ENCODE assay signal across 30 cellular contexts in the genomic region with DNA sequence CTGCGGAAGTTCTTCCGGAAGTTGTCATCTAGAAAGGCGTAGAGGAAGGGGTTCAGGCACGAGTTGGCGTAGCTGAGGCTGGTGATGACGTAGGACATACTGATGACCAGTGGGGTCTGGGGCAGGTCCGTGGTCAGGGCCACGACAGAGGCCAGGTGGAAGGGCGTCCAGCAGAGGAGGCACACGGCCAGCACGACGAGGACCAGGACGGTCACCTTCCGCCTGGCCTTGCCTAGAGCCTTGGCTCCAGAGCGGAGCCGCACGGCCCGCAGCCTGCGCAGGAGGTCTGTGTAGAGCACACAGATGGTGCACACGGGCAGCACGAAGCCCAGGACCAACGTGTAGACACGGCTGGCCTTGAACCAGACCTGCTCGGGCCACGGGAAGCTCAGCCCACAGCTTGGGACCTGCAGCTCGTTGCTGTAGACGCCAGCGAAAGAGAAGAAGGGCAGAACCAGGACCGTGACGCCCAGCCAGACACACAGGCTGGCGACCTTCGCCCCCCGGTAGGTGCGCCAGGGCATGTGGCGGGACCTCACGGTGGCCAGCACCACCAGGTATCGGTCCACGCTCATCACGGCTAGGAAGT. TPM values are rescaled to one million over a fixed set of nuclear protein-coding genes. Genes with fewer than 3 reads are reported as not detected.
DNase-seq lines count a peak whose midpoint lies in the region; ATAC-seq, FAIRE-seq and TF ChIP-seq lines count a peak whose summit lies in the region.
"Had no signal": no experiment of that assay in that cellular context is flagged by ENCODE, and none has a peak within 500 bp of the region (broad histone marks: within the 10 kb centered on the region; RNA-seq: fewer than 3 reads in every experiment).

No MANE protein-coding gene starts in this region.

- no peak overlapping the region for H3K4me2 ChIP-seq in HepG2 (ENCODE audit: low read depth, low read length)

- H3K27me3 Mint-ChIP-seq in activated naive CD4-positive, alpha-beta T cell treated with anti-CD3 and anti-CD28 coated beads, Interleukin-2, amount 10 ng/mL, durations not matched to agents 7 days and 5 days: peaks cover 67% of the 10 kb centered on the region
- peaks cover 22% of the 10 kb centered on the region for H3K27me3 Mint-ChIP-seq in activated T-cell treated with anti-CD3 and anti-CD28 coated beads, Interleukin-2, amount 50 U/mL, for 4 hours (ENCODE audit: low read depth)
- H3K27me3 Mint-ChIP-seq in type B pancreatic cell: peaks cover 33% of the 10 kb centered on the region

- H3K27me3 ChIP-seq in HepG2 (ENCODE audit: control insufficient read depth in 1 of 2, insufficient read depth in 2 of 2, low read length in 2 of 2) (peaks cover 40 to 88% of the 10 kb centered on the region in 2 experiments), transverse colon (peaks cover 34% of the 10 kb centered on the region)

- TF ChIP-seq POLR2A in HepG2 (IDR thresholded peaks at IDR 0.05; ENCODE audit: insufficient read depth in 1 of 2, low read depth in 2 of 2, low read length in 2 of 2) (no peak), transverse colon (IDR thresholded peaks at IDR 0.05) (no peak)

- H3K9me3 ChIP-seq in HepG2 (ENCODE audit: low read length): no peaks in the 10 kb centered on the region
- H3K9me3 ChIP-seq in transverse colon: no peaks in the 10 kb centered on the region

- H3K4me1 Mint-ChIP-seq in activated naive CD4-positive, alpha-beta T cell treated with anti-CD3 and anti-CD28 coated beads, Interleukin-2, amount 10 ng/mL, durations not matched to agents 7 days and 5 days: peaks cover 6% of the 10 kb centered on the region
- peaks cover 15% of the 10 kb centered on the region for H3K4me1 Mint-ChIP-seq in activated T-cell treated with anti-CD3 and anti-CD28 coated beads, Interleukin-2, amount 50 U/mL, for 4 hours (ENCODE audit: low read depth)
- peaks cover 5% of the 10 kb centered on the region for H3K4me1 Mint-ChIP-seq in type B pancreatic cell (ENCODE audit: unreplicated experiment)

- H3K4me3 Mint-ChIP-seq in activated naive CD4-positive, alpha-beta T cell treated with anti-CD3 and anti-CD28 coated beads, Interleukin-2, amount 10 ng/mL, durations not matched to agents 7 days and 5 days: no peak overlapping the region
- no peak overlapping the region for H3K4me3 Mint-ChIP-seq in activated T-cell treated with anti-CD3 and anti-CD28 coated beads, Interleukin-2, amount 50 U/mL, for 4 hours
- no peak overlapping the region for H3K4me3 Mint-ChIP-seq in type B pancreatic cell
- H3K4me3 Mint-ChIP-seq: H9, T-helper 17 cell had no signal

- in situ Hi-C loops in HepG2 (cut with HindIII; ENCODE audit: extremely low pct_ligation_motif_present, low pct_unique_long_range_greater_than_20kb) (no loop called here), transverse colon (cut with MboI; ENCODE audit: low pct_ligation_motif_present in 1 of 4, low pct_unique_long_range_greater_than_20kb in 1 of 4, low sequenced_read_pairs in 3 of 4) (no loop called here)

- H3K27ac Mint-ChIP-seq in activated naive CD4-positive, alpha-beta T cell treated with anti-CD3 and anti-CD28 coated beads, Interleukin-2, amount 10 ng/mL, durations not matched to agents 7 days and 5 days: no peak overlapping the region
- H3K27ac Mint-ChIP-seq in type B pancreatic cell: no peak overlapping the region
- H3K27ac Mint-ChIP-seq: activated naive CD4-positive, alpha-beta T cell treated with anti-CD3 and anti-CD28 coated beads, Interleukin-2, amount 50 U/mL, for 72 hours; T-helper 17 cell had no signal

- CTCF ChIA-PET in activated naive CD4-positive, alpha-beta T cell treated with anti-CD3 and anti-CD28 coated beads, Interleukin-2, amount 10 ng/mL, durations not matched to agents 7 days and 5 days (lab: Charles Lee): interaction anchor here (1.5 kb wide), 1 partner anchor 15 kb away, joined by 6 read pairs; no protein-coding TSS in a partner anchor
- CTCF ChIA-PET in HepG2 (lab: Yijun Ruan, JAX; ENCODE audit: low intra/inter-chr PET ratio, low total read pairs): no interaction called here

- 55% methylated on average over 32 of the region's 39 CpGs for WGBS in HepG2 (ENCODE audit: low lambda C conversion rate)
- 85 to 89% methylated on average over 4 to 35 of the region's 39 CpGs for WGBS in transverse colon (ENCODE audit: low coverage in 1 of 2), 2 donors

- DNase-seq in activated naive CD4-positive, alpha-beta T cell treated with anti-CD3 and anti-CD28 coated beads, Interleukin-2, amount 10 ng/mL, durations not matched to agents 7 days and 5 days: peak; percentile 15
- DNase-seq in activated naive CD4-positive, alpha-beta T cell treated with Interleukin-2 at 50 U/mL for 16 hours: no peak
- DNase-seq in activated T-cell treated with anti-CD3 and anti-CD28 coated beads, Interleukin-2, amount 50 U/mL, for 4 hours: peak; percentile 1
- DNase-seq in HepG2 (ENCODE audit: low spot score) (no peak), transverse colon (peak; percentile 4), type B pancreatic cell (ENCODE audit: extremely low spot score, unreplicated experiment) (no peak), SHP77 treated with DMSO at 0.1 percent for 48 hours (lab: John Stamatoyannopoulos, UW) (no peak)
- DNase-seq in stimulated activated naive CD8-positive, alpha-beta T cell treated with anti-CD3 and anti-CD28 coated beads, Interleukin-15, Interleukin-2, amounts not matched to agents 100 U/mL and 50 U/mL, for 24 hours: no peak
- DNase-seq: activated CD4-positive, alpha-beta T cell treated with anti-CD3 and anti-CD28 coated beads, Interleukin-2, amount 50 U/mL, for 1 hour; effector CD4-positive, alpha-beta T cell; foreskin melanocyte; H9; islet precursor cell; mammary epithelial cell; NCI-H1436; NCI-H510A treated with DMSO at 0.1 percent for 48 hours; occipital lobe; retina; stimulated activated CD4-positive, alpha-beta T cell treated with anti-CD3 and anti-CD28 coated beads, Interleukin-12 subunit alpha, Interleukin-12 subunit beta, amount 100 ng/mL, for 4 hours; stimulated activated CD4-positive, alpha-beta T cell treated with anti-CD3 and anti-CD28 coated beads, Interleukin-4, amount 100 ng/mL, for 4 hours had no signal

- no peak for TF ChIP-seq EP300 in HepG2 (IDR thresholded peaks at IDR 0.05; ENCODE audit: low read depth in 2 of 2, low read length in 2 of 2)
- TF ChIP-seq EP300 in HepG2 (CRISPR knock-in tag; IDR thresholded peaks at IDR 0.05; ENCODE audit: borderline replicate concordance): no peak
- no peak for TF ChIP-seq EP300 in transverse colon (IDR thresholded peaks at IDR 0.05; ENCODE audit: low read depth)

- H3K4me1 ChIP-seq in HepG2 (ENCODE audit: insufficient read depth, low read length): peaks cover 9% of the 10 kb centered on the region
- H3K4me1 ChIP-seq in transverse colon: peaks cover 0 to 10% (median 7%) of the 10 kb centered on the region in 4 donors

- no peaks in the 10 kb centered on the region for H3K9me3 Mint-ChIP-seq in activated naive CD4-positive, alpha-beta T cell treated with anti-CD3 and anti-CD28 coated beads, Interleukin-2, amount 10 ng/mL, durations not matched to agents 7 days and 5 days
- H3K9me3 Mint-ChIP-seq in activated T-cell treated with anti-CD3 and anti-CD28 coated beads, Interleukin-2, amount 50 U/mL, for 4 hours: no peaks in the 10 kb centered on the region
- H3K9me3 Mint-ChIP-seq in type B pancreatic cell: no peaks in the 10 kb centered on the region
- H3K9me3 Mint-ChIP-seq: activated naive CD4-positive, alpha-beta T cell treated with anti-CD3 and anti-CD28 coated beads, Interleukin-2, amount 50 U/mL, for 72 hours; H9 had no signal

- no peaks in the 10 kb centered on the region for H3K36me3 ChIP-seq in HepG2 (replicated peaks in 1 of 2; ENCODE audit: control insufficient read depth in 1 of 2, insufficient read depth in 2 of 2, low read length in 2 of 2)
- no peaks in the 10 kb centered on the region for H3K36me3 ChIP-seq in transverse colon

- ATAC-seq in activated T-cell treated with anti-CD3 and anti-CD28 coated beads, Interleukin-2, amount 50 U/mL, for 4 hours: no peak
- no peak for ATAC-seq in HepG2
- ATAC-seq in stimulated activated naive CD8-positive, alpha-beta T cell treated with anti-CD3 and anti-CD28 coated beads, Interleukin-15, Interleukin-2, amounts not matched to agents 100 U/mL and 50 U/mL, for 24 hours: no peak
- ATAC-seq: activated naive CD4-positive, alpha-beta T cell treated with anti-CD3 and anti-CD28 coated beads, Interleukin-2, amount 50 U/mL, for 72 hours; Panc1; T-helper 17 cell had no signal

- intact Hi-C loops in HepG2 (cut with micrococcal nuclease; ENCODE audit: unreplicated experiment): no loop called here
- intact Hi-C loops in transverse colon (cut with DNase I; ENCODE audit: low total_unique reads): no loop called here

- peaks cover 8% of the 10 kb centered on the region; the same call in 1 of the 2 replicates for H4K20me1 ChIP-seq in HepG2 (ENCODE audit: insufficient read depth, low read length)

- no peak overlapping the region for H3K9ac ChIP-seq in HepG2 (ENCODE audit: insufficient read depth, low read depth, low read length)

- H2AFZ ChIP-seq in HepG2 (ENCODE audit: low read length): no peak overlapping the region

- POLR2A ChIA-PET in HepG2 (lab: Yijun Ruan, JAX): no interaction called here

- TF ChIP-seq CTCF in HepG2 (CRISPR knock-in tag; IDR thresholded peaks at IDR 0.05) (no peak), transverse colon (IDR thresholded peaks at IDR 0.05) (no peak), type B pancreatic cell (conservative IDR thresholded peaks at IDR 0.05) (no peak)

- H3K4me3 ChIP-seq in HepG2 (replicated peaks in 1 of 3; ENCODE audit: insufficient read depth in 1 of 3, low read depth in 2 of 3, low read length in 3 of 3) (no peak overlapping the region), transverse colon (no peak overlapping the region)
- H3K4me3 ChIP-seq: SK-N-MC had no signal

- no peak overlapping the region for H3K27ac ChIP-seq in HepG2 (ENCODE audit: extremely low read length, insufficient read depth, low read length)
- no peak overlapping the region for H3K27ac ChIP-seq in transverse colon
- H3K27ac ChIP-seq: SK-N-MC had no signal

- no peaks in the 10 kb centered on the region for H3K79me2 ChIP-seq in HepG2 (ENCODE audit: insufficient read depth, low read length)

- no peak for FAIRE-seq in HepG2 (lab: Jason Lieb, UNC)
- FAIRE-seq: G401.6, GM18507 had no signal

- no peak for TF ChIP-seq RAD21 in HepG2 (CRISPR knock-in tag; IDR thresholded peaks at IDR 0.05)

- no peaks in the 10 kb centered on the region for H3K36me3 Mint-ChIP-seq in activated naive CD4-positive, alpha-beta T cell treated with anti-CD3 and anti-CD28 coated beads, Interleukin-2, amount 10 ng/mL, durations not matched to agents 7 days and 5 days
- no peaks in the 10 kb centered on the region for H3K36me3 Mint-ChIP-seq in activated T-cell treated with anti-CD3 and anti-CD28 coated beads, Interleukin-2, amount 50 U/mL, for 4 hours (ENCODE audit: insufficient read depth)
- no peaks in the 10 kb centered on the region for H3K36me3 Mint-ChIP-seq in type B pancreatic cell
- H3K36me3 Mint-ChIP-seq: activated naive CD4-positive, alpha-beta T cell treated with anti-CD3 and anti-CD28 coated beads, Interleukin-2, amount 50 U/mL, for 72 hours had no signal

- BruUV-seq in HepG2 (replicated peaks; lab: Mats Ljungman, UMichigan): no TSS peak

RNA-seq across cellular contexts. Expression of a gene that starts 1.4 kb away (rescaled TPM):
- not detected for total RNA-seq in activated T-cell treated with anti-CD3 and anti-CD28 coated beads, Interleukin-2, amount 50 U/mL, for 4 hours
- total RNA-seq in HepG2 (2016; rRNA removed; fragmentation: Illumina TruSeq; extraction: Trizol) (not detected in 2 replicates), transverse colon (not detected), type B pancreatic cell (ENCODE audit: low replicate concordance) (not detected in 2 replicates)
- total RNA-seq in HepG2 (2016; cell fraction: cytosol; rRNA removed; fragmentation: Illumina TruSeq; extraction: Trizol; ENCODE audit: low read depth): not detected in 2 replicates
- not detected in 2 replicates for total RNA-seq in HepG2 (2016; cell fraction: insoluble cytoplasmic fraction; rRNA removed; fragmentation: Illumina TruSeq; extraction: Trizol)
- total RNA-seq in HepG2 (2016; cell fraction: membrane; rRNA removed; fragmentation: Illumina TruSeq; extraction: Trizol): not detected in 2 replicates
- not detected in 2 replicates for total RNA-seq in HepG2 (2016; cell fraction: nucleus; rRNA removed; fragmentation: Illumina TruSeq; extraction: Trizol)
- not detected in 2 replicates for polyA plus RNA-seq in HepG2 (2011; rRNA removed)
- polyA plus RNA-seq in HepG2 (2011; cell fraction: cytosol; rRNA removed): not detected in 2 replicates
- not detected in 2 replicates for polyA plus RNA-seq in HepG2 (2011; cell fraction: nucleus; rRNA removed)
- polyA plus RNA-seq in HepG2 (2012): not detected in 2 replicates
- not detected in 2 replicates for polyA plus RNA-seq in HepG2 (2016; cell fraction: cytosol; fragmentation: Illumina TruSeq; extraction: Trizol; ENCODE audit: low read depth)
- not detected in 2 replicates for polyA plus RNA-seq in HepG2 (2016; cell fraction: insoluble cytoplasmic fraction; fragmentation: Illumina TruSeq; extraction: Trizol; ENCODE audit: low read depth)
- not detected in 2 replicates for polyA plus RNA-seq in HepG2 (2016; cell fraction: membrane; fragmentation: Illumina TruSeq; extraction: Trizol; ENCODE audit: low read depth)
- polyA plus RNA-seq in HepG2 (2016; cell fraction: nucleus; fragmentation: Illumina TruSeq; extraction: Trizol; ENCODE audit: insufficient read depth, low read depth): not detected in 2 replicates
- not detected in 2 replicates for polyA minus RNA-seq in HepG2 (2011; rRNA and poly(A)+ RNA removed; ENCODE audit: low replicate concordance)
- polyA minus RNA-seq in HepG2 (2011; cell fraction: cytosol; rRNA and poly(A)+ RNA removed): not detected in 2 replicates
- polyA minus RNA-seq in HepG2 (2011; cell fraction: nucleus; rRNA and poly(A)+ RNA removed): not detected in 2 replicates
- total RNA-seq: activated naive CD4-positive, alpha-beta T cell treated with anti-CD3 and anti-CD28 coated beads, Interleukin-2, amount 50 U/mL, for 72 hours; chondrocyte; H9; mammary epithelial cell; myocyte; occipital lobe; T-helper 17 cell; urinary bladder had no signal
- polyA plus RNA-seq: esophagus, mammary epithelial cell, urinary bladder had no signal

RNA-seq across cellular contexts. Expression of a gene that starts 21.7 kb away (rescaled TPM):
- under 1 TPM; 0.30 to 0.47 (median 0.38) TPM for total RNA-seq in activated T-cell treated with anti-CD3 and anti-CD28 coated beads, Interleukin-2, amount 50 U/mL, for 4 hours
- not detected in 2 replicates for total RNA-seq in HepG2 (2016; rRNA removed; fragmentation: Illumina TruSeq; extraction: Trizol)
- total RNA-seq in HepG2 (2016; cell fraction: cytosol; rRNA removed; fragmentation: Illumina TruSeq; extraction: Trizol; ENCODE audit: low read depth): 0.51 TPM in 1 of 2 replicates, not detected in the other
- 0.15 TPM in 1 of 2 replicates, not detected in the other for total RNA-seq in HepG2 (2016; cell fraction: insoluble cytoplasmic fraction; rRNA removed; fragmentation: Illumina TruSeq; extraction: Trizol)
- 0.22 TPM in 1 of 2 replicates, not detected in the other for total RNA-seq in HepG2 (2016; cell fraction: membrane; rRNA removed; fragmentation: Illumina TruSeq; extraction: Trizol)
- not detected in 2 replicates for total RNA-seq in HepG2 (2016; cell fraction: nucleus; rRNA removed; fragmentation: Illumina TruSeq; extraction: Trizol)
- not detected in 2 replicates for polyA plus RNA-seq in HepG2 (2011; rRNA removed)
- not detected in 2 replicates for polyA plus RNA-seq in HepG2 (2011; cell fraction: cytosol; rRNA removed)
- polyA plus RNA-seq in HepG2 (2011; cell fraction: nucleus; rRNA removed): not detected in 2 replicates
- not detected in 2 replicates for polyA plus RNA-seq in HepG2 (2012)
- polyA plus RNA-seq in HepG2 (2016; cell fraction: cytosol; fragmentation: Illumina TruSeq; extraction: Trizol; ENCODE audit: low read depth): 0.41 and 0.44 TPM in 2 replicates
- polyA plus RNA-seq in HepG2 (2016; cell fraction: insoluble cytoplasmic fraction; fragmentation: Illumina TruSeq; extraction: Trizol; ENCODE audit: low read depth): not detected in 2 replicates
- polyA plus RNA-seq in HepG2 (2016; cell fraction: membrane; fragmentation: Illumina TruSeq; extraction: Trizol; ENCODE audit: low read depth): not detected in 2 replicates
- not detected in 2 replicates for polyA plus RNA-seq in HepG2 (2016; cell fraction: nucleus; fragmentation: Illumina TruSeq; extraction: Trizol; ENCODE audit: insufficient read depth, low read depth)
- polyA minus RNA-seq in HepG2 (2011; rRNA and poly(A)+ RNA removed; ENCODE audit: low replicate concordance): not detected in 2 replicates
- not detected in 2 replicates for polyA minus RNA-seq in HepG2 (2011; cell fraction: cytosol; rRNA and poly(A)+ RNA removed)
- not detected in 2 replicates for polyA minus RNA-seq in HepG2 (2011; cell fraction: nucleus; rRNA and poly(A)+ RNA removed)
- total RNA-seq in transverse colon: not detected
- total RNA-seq in type B pancreatic cell (ENCODE audit: low replicate concordance): not detected in 2 replicates
- total RNA-seq: activated naive CD4-positive, alpha-beta T cell treated with anti-CD3 and anti-CD28 coated beads, Interleukin-2, amount 50 U/mL, for 72 hours; T-helper 17 cell; urinary bladder had no signal

RNA-seq across cellular contexts. Expression of a gene that starts 26.1 kb away (rescaled TPM):
- under 1 TPM in 2 of 3 donors, not detected in 1; 0.05 to 0.11 TPM for total RNA-seq in activated T-cell treated with anti-CD3 and anti-CD28 coated beads, Interleukin-2, amount 50 U/mL, for 4 hours
- total RNA-seq in HepG2 (2016; rRNA removed; fragmentation: Illumina TruSeq; extraction: Trizol): 0.27 and 0.35 TPM in 2 replicates
- not detected in 2 replicates for total RNA-seq in HepG2 (2016; cell fraction: cytosol; rRNA removed; fragmentation: Illumina TruSeq; extraction: Trizol; ENCODE audit: low read depth)
- total RNA-seq in HepG2 (2016; cell fraction: insoluble cytoplasmic fraction; rRNA removed; fragmentation: Illumina TruSeq; extraction: Trizol): 0.16 and 0.56 TPM in 2 replicates
- 0.12 and 0.14 TPM in 2 replicates for total RNA-seq in HepG2 (2016; cell fraction: membrane; rRNA removed; fragmentation: Illumina TruSeq; extraction: Trizol)
- total RNA-seq in HepG2 (2016; cell fraction: nucleus; rRNA removed; fragmentation: Illumina TruSeq; extraction: Trizol): 0.25 and 0.28 TPM in 2 replicates
- polyA plus RNA-seq in HepG2 (2011; rRNA removed): 0.71 and 0.77 TPM in 2 replicates
- 0.37 and 0.86 TPM in 2 replicates for polyA plus RNA-seq in HepG2 (2011; cell fraction: cytosol; rRNA removed)
- 0.99 and 1.1 TPM in 2 replicates for polyA plus RNA-seq in HepG2 (2011; cell fraction: nucleus; rRNA removed)
- 0.28 and 0.56 TPM in 2 replicates for polyA plus RNA-seq in HepG2 (2012)
- not detected in 2 replicates for polyA plus RNA-seq in HepG2 (2016; cell fraction: cytosol; fragmentation: Illumina TruSeq; extraction: Trizol; ENCODE audit: low read depth)
- 0.32 and 0.40 TPM in 2 replicates for polyA plus RNA-seq in HepG2 (2016; cell fraction: insoluble cytoplasmic fraction; fragmentation: Illumina TruSeq; extraction: Trizol; ENCODE audit: low read depth)
- 0.08 TPM in 1 of 2 replicates, not detected in the other for polyA plus RNA-seq in HepG2 (2016; cell fraction: membrane; fragmentation: Illumina TruSeq; extraction: Trizol; ENCODE audit: low read depth)
- polyA plus RNA-seq in HepG2 (2016; cell fraction: nucleus; fragmentation: Illumina TruSeq; extraction: Trizol; ENCODE audit: insufficient read depth, low read depth): 0.33 and 0.61 TPM in 2 replicates
- 0.14 and 3.0 TPM in 2 replicates for polyA minus RNA-seq in HepG2 (2011; rRNA and poly(A)+ RNA removed; ENCODE audit: low replicate concordance)
- 0.59 and 0.62 TPM in 2 replicates for polyA minus RNA-seq in HepG2 (2011; cell fraction: cytosol; rRNA and poly(A)+ RNA removed)
- polyA minus RNA-seq in HepG2 (2011; cell fraction: nucleus; rRNA and poly(A)+ RNA removed): 0.13 and 0.25 TPM in 2 replicates
- under 1 TPM in 2 of 4 donors, not detected in 2; 0.14 to 0.32 TPM for total RNA-seq in transverse colon
- 0.50 and 1.9 TPM in 2 replicates for total RNA-seq in type B pancreatic cell (ENCODE audit: low replicate concordance)

RNA-seq across cellular contexts. Expression of a gene that starts 26.6 kb away (rescaled TPM):
- total RNA-seq in activated T-cell treated with anti-CD3 and anti-CD28 coated beads, Interleukin-2, amount 50 U/mL, for 4 hours: 10 to 100 TPM; 41.7 to 49.0 (median 47.0) TPM
- 10.2 and 10.7 TPM in 2 replicates for total RNA-seq in HepG2 (2016; rRNA removed; fragmentation: Illumina TruSeq; extraction: Trizol)
- total RNA-seq in HepG2 (2016; cell fraction: cytosol; rRNA removed; fragmentation: Illumina TruSeq; extraction: Trizol; ENCODE audit: low read depth): 8.3 and 13.6 TPM in 2 replicates
- 9.9 and 10.3 TPM in 2 replicates for total RNA-seq in HepG2 (2016; cell fraction: insoluble cytoplasmic fraction; rRNA removed; fragmentation: Illumina TruSeq; extraction: Trizol)
- total RNA-seq in HepG2 (2016; cell fraction: membrane; rRNA removed; fragmentation: Illumina TruSeq; extraction: Trizol): 24.1 and 24.7 TPM in 2 replicates
- total RNA-seq in HepG2 (2016; cell fraction: nucleus; rRNA removed; fragmentation: Illumina TruSeq; extraction: Trizol): 7.0 and 7.6 TPM in 2 replicates
- 11.9 and 14.7 TPM in 2 replicates for polyA plus RNA-seq in HepG2 (2011; rRNA removed)
- 11.7 and 19.3 TPM in 2 replicates for polyA plus RNA-seq in HepG2 (2011; cell fraction: cytosol; rRNA removed)
- 12.6 and 13.6 TPM in 2 replicates for polyA plus RNA-seq in HepG2 (2011; cell fraction: nucleus; rRNA removed)
- polyA plus RNA-seq in HepG2 (2012): 4.4 and 6.8 TPM in 2 replicates
- 18.0 and 22.1 TPM in 2 replicates for polyA plus RNA-seq in HepG2 (2016; cell fraction: cytosol; fragmentation: Illumina TruSeq; extraction: Trizol; ENCODE audit: low read depth)
- polyA plus RNA-seq in HepG2 (2016; cell fraction: insoluble cytoplasmic fraction; fragmentation: Illumina TruSeq; extraction: Trizol; ENCODE audit: low read depth): 14.2 and 16.6 TPM in 2 replicates
- polyA plus RNA-seq in HepG2 (2016; cell fraction: membrane; fragmentation: Illumina TruSeq; extraction: Trizol; ENCODE audit: low read depth): 25.0 and 29.7 TPM in 2 replicates
- 9.7 and 10.6 TPM in 2 replicates for polyA plus RNA-seq in HepG2 (2016; cell fraction: nucleus; fragmentation: Illumina TruSeq; extraction: Trizol; ENCODE audit: insufficient read depth, low read depth)
- polyA minus RNA-seq in HepG2 (2011; rRNA and poly(A)+ RNA removed; ENCODE audit: low replicate concordance): 15.8 and 18.5 TPM in 2 replicates
- polyA minus RNA-seq in HepG2 (2011; cell fraction: cytosol; rRNA and poly(A)+ RNA removed): 8.1 and 9.1 TPM in 2 replicates
- polyA minus RNA-seq in HepG2 (2011; cell fraction: nucleus; rRNA and poly(A)+ RNA removed): 4.5 and 5.5 TPM in 2 replicates
- total RNA-seq in transverse colon: 10 to 100 TPM in 2 of 4 donors, 1 to 10 TPM in 1, not detected in 1; 5.5 to 37.4 (median 10.8) TPM
- 8.4 and 9.5 TPM in 2 replicates for total RNA-seq in type B pancreatic cell (ENCODE audit: low replicate concordance)

RNA-seq across cellular contexts. Expression of a gene that starts 42.9 kb away (rescaled TPM):
- total RNA-seq in activated T-cell treated with anti-CD3 and anti-CD28 coated beads, Interleukin-2, amount 50 U/mL, for 4 hours: 10 to 100 TPM; 10.5 to 17.3 (median 11.5) TPM
- total RNA-seq in HepG2 (2016; rRNA removed; fragmentation: Illumina TruSeq; extraction: Trizol) (25.9 and 33.7 TPM in 2 replicates), transverse colon (10 to 100 TPM in 3 of 4 donors, 1 to 10 TPM in 1; 5.6 to 94.3 (median 14.8) TPM), type B pancreatic cell (ENCODE audit: low replicate concordance) (33.4 and 73.3 TPM in 2 replicates)
- 58.0 and 75.2 TPM in 2 replicates for total RNA-seq in HepG2 (2016; cell fraction: cytosol; rRNA removed; fragmentation: Illumina TruSeq; extraction: Trizol; ENCODE audit: low read depth)
- 25.2 and 31.6 TPM in 2 replicates for total RNA-seq in HepG2 (2016; cell fraction: insoluble cytoplasmic fraction; rRNA removed; fragmentation: Illumina TruSeq; extraction: Trizol)
- 54.3 and 70.5 TPM in 2 replicates for total RNA-seq in HepG2 (2016; cell fraction: membrane; rRNA removed; fragmentation: Illumina TruSeq; extraction: Trizol)
- total RNA-seq in HepG2 (2016; cell fraction: nucleus; rRNA removed; fragmentation: Illumina TruSeq; extraction: Trizol): 19.6 and 25.2 TPM in 2 replicates
- polyA plus RNA-seq in HepG2 (2011; rRNA removed): 28.1 and 36.8 TPM in 2 replicates
- 22.9 and 25.9 TPM in 2 replicates for polyA plus RNA-seq in HepG2 (2011; cell fraction: cytosol; rRNA removed)
- 101 and 106 TPM in 2 replicates for polyA plus RNA-seq in HepG2 (2011; cell fraction: nucleus; rRNA removed)
- 70.9 and 75.4 TPM in 2 replicates for polyA plus RNA-seq in HepG2 (2012)
- 308 and 317 TPM in 2 replicates for polyA plus RNA-seq in HepG2 (2016; cell fraction: cytosol; fragmentation: Illumina TruSeq; extraction: Trizol; ENCODE audit: low read depth)
- 54.5 and 74.5 TPM in 2 replicates for polyA plus RNA-seq in HepG2 (2016; cell fraction: insoluble cytoplasmic fraction; fragmentation: Illumina TruSeq; extraction: Trizol; ENCODE audit: low read depth)
- polyA plus RNA-seq in HepG2 (2016; cell fraction: membrane; fragmentation: Illumina TruSeq; extraction: Trizol; ENCODE audit: low read depth): 232 and 236 TPM in 2 replicates
- polyA plus RNA-seq in HepG2 (2016; cell fraction: nucleus; fragmentation: Illumina TruSeq; extraction: Trizol; ENCODE audit: insufficient read depth, low read depth): 80.5 and 83.8 TPM in 2 replicates
- polyA minus RNA-seq in HepG2 (2011; rRNA and poly(A)+ RNA removed; ENCODE audit: low replicate concordance): 42.1 and 65.5 TPM in 2 replicates
- polyA minus RNA-seq in HepG2 (2011; cell fraction: cytosol; rRNA and poly(A)+ RNA removed): 21.6 and 27.5 TPM in 2 replicates
- polyA minus RNA-seq in HepG2 (2011; cell fraction: nucleus; rRNA and poly(A)+ RNA removed): 32.7 and 36.6 TPM in 2 replicates

Comparison
In these comparisons a context has a peak if more than half of its experiments do, and no peak if none do; other contexts are left out.
1. DNase-seq: peak in activated naive CD4-positive, alpha-beta T cell treated with anti-CD3 and anti-CD28 coated beads, Interleukin-2, amount 10 ng/mL, durations not matched to agents 7 days and 5 days (single experiment), activated T-cell treated with anti-CD3 and anti-CD28 coated beads, Interleukin-2, amount 50 U/mL, for 4 hours (single experiment) and transverse colon (single experiment); none in activated naive CD4-positive, alpha-beta T cell treated with Interleukin-2 at 50 U/mL for 16 hours (single experiment), HepG2 (single experiment), type B pancreatic cell (single experiment), SHP77 treated with DMSO at 0.1 percent for 48 hours (single experiment) and stimulated activated naive CD8-positive, alpha-beta T cell treated with anti-CD3 and anti-CD28 coated beads, Interleukin-15, Interleukin-2, amounts not matched to agents 100 U/mL and 50 U/mL, for 24 hours (single experiment).